Comparison of ENCODE assay signal across 11 cellular contexts in genomic region chr15:35182841-35183479, GRCh38.
DNase-seq lines count a peak whose midpoint lies in the region; ATAC-seq and TF ChIP-seq lines count a peak whose summit lies in the region.
"Had no signal": no experiment of that assay in that cellular context is flagged by ENCODE, and none has a peak within 500 bp of the region (broad histone marks: within the 10 kb centered on the region; RNA-seq: fewer than 3 reads in every experiment).

No MANE protein-coding gene starts in this region.

- H3K27ac Mint-ChIP-seq in H9 = no peak overlapping the region; a peak in 1 of 7 replicates
- H3K27ac Mint-ChIP-seq: activated T-cell treated with anti-CD3 and anti-CD28 coated beads, Interleukin-2, amount 50 U/mL, for 72 hours had no signal

- H3K4ac ChIP-seq in H9 (ENCODE audit: low read depth, low read length) = no peak overlapping the region

- intact Hi-C loops in body of pancreas (cut with DNase I) = no loop called here

- DNase-seq in H9 (peak; percentile 71), iPS DF 19.7 (ENCODE audit: low read depth, low spot score) (peak; percentile 61), NCI-H128 (lab: John Stamatoyannopoulos, UW; ENCODE audit: unreplicated experiment) (no peak), body of pancreas (no peak), tibial nerve (ENCODE audit: low spot score in 2 of 2) (no peak)
- DNase-seq in activated T-cell treated with anti-CD3 and anti-CD28 coated beads, Interleukin-2, amount 50 U/mL, for 1 hour = no peak
- DNase-seq: activated T-cell treated with anti-CD3 and anti-CD28 coated beads, Interleukin-2, amount 50 U/mL, for 72 hours; Karpas-422; uterus had no signal

- no peak overlapping the region for H3K18ac ChIP-seq in H9 (ENCODE audit: insufficient read length, low read depth, low read length)

- H3K4me1 ChIP-seq in H9 (ENCODE audit: insufficient read depth, low read length) (peaks cover 4% of the 10 kb centered on the region; the same call in 1 of the 2 replicates), body of pancreas (no peaks in the 10 kb centered on the region), tibial nerve (no peaks in the 10 kb centered on the region)
- H3K4me1 ChIP-seq: uterus had no signal

- H3K14ac ChIP-seq in H9 (ENCODE audit: insufficient read depth, low read length) = no peak overlapping the region

- TF ChIP-seq POLR2A in body of pancreas (IDR thresholded peaks at IDR 0.05) (no peak), tibial nerve (IDR thresholded peaks at IDR 0.05) (no peak)

- H3K27ac ChIP-seq in H9 (ENCODE audit: insufficient read length, low read depth, low read length) = no peak overlapping the region
- H3K27ac ChIP-seq in body of pancreas = no peak overlapping the region
- H3K27ac ChIP-seq in tibial nerve = no peak overlapping the region
- H3K27ac ChIP-seq: uterus had no signal

- no peak overlapping the region for H2BK5ac ChIP-seq in H9 (ENCODE audit: insufficient read length, low read length)

- peaks cover 33% of the 10 kb centered on the region for H3K27me3 Mint-ChIP-seq in H9 (ENCODE audit: low read depth)

- no peaks in the 10 kb centered on the region for H4K20me1 ChIP-seq in H9 (ENCODE audit: control insufficient read depth, insufficient read depth, insufficient read length)

- ATAC-seq in GM18867 (IDR thresholded peaks at IDR 0.05; ENCODE audit: unreplicated experiment) (peak; percentile 87), HG03571 (IDR thresholded peaks at IDR 0.05; ENCODE audit: unreplicated experiment) (peak; percentile 87), body of pancreas (no peak)

- H3K56ac ChIP-seq in H9 (ENCODE audit: insufficient read length, low read depth, low read length) = no peak overlapping the region

- H3K27me3 ChIP-seq in H9 (ENCODE audit: insufficient read depth, low read length) = no peaks in the 10 kb centered on the region
- H3K27me3 ChIP-seq in body of pancreas = no peaks in the 10 kb centered on the region
- no peaks in the 10 kb centered on the region for H3K27me3 ChIP-seq in tibial nerve
- H3K27me3 ChIP-seq: uterus had no signal

- no peak overlapping the region for H2AFZ ChIP-seq in H9 (ENCODE audit: low read length)

- TF ChIP-seq EP300 in tibial nerve (IDR thresholded peaks at IDR 0.05) = no peak

- no peak overlapping the region for H4K8ac ChIP-seq in H9 (replicated peaks; ENCODE audit: insufficient read length, low read depth, low read length)

- H3K79me2 ChIP-seq in H9 (ENCODE audit: insufficient read depth, low read length) = no peaks in the 10 kb centered on the region

- no peak overlapping the region for H3K23ac ChIP-seq in H9 (ENCODE audit: insufficient read length, low read depth, low read length)

- no peak overlapping the region for H2BK12ac ChIP-seq in H9 (ENCODE audit: insufficient read length, low read depth, low read length)

- H3K79me1 ChIP-seq in H9 (ENCODE audit: insufficient read depth, low read depth, low read length, poor library complexity, severe bottlenecking) = no peaks in the 10 kb centered on the region

- H3K36me3 Mint-ChIP-seq in H9 (ENCODE audit: insufficient read depth in 1 of 3, low read depth in 3 of 3) = peaks cover 0 to 7% (median 0%) of the 10 kb centered on the region in 3 experiments; a peak in 2 of 7 replicates

- H3K4me3 Mint-ChIP-seq in H9 = no peak overlapping the region; a peak in 1 of 5 replicates
- H3K4me3 Mint-ChIP-seq: activated T-cell treated with anti-CD3 and anti-CD28 coated beads, Interleukin-2, amount 50 U/mL, for 72 hours had no signal

- no peaks in the 10 kb centered on the region for H3K23me2 ChIP-seq in H9 (ENCODE audit: insufficient read length, low read depth, low read length, poor library complexity, severe bottlenecking)

- WGBS in H9 (ENCODE audit: extremely low coverage, insufficient read length, low lambda C conversion rate) = no CpG with 5 or more reads among the region's 2 CpGs
- WGBS in body of pancreas, 2 donors = 25 to 38% methylated on average over 2 of the region's 2 CpGs
- WGBS in tibial nerve, 2 donors = 15 to 30% methylated on average over 2 of the region's 2 CpGs

- H2AK5ac ChIP-seq in H9 (ENCODE audit: insufficient read length, low read length) = no peak overlapping the region

- no peak overlapping the region for H3T11ph ChIP-seq in H9 (ENCODE audit: low read length)

- H3K4me3 ChIP-seq in body of pancreas = no peak overlapping the region
- no peak overlapping the region for H3K4me3 ChIP-seq in tibial nerve
- H3K4me3 ChIP-seq: uterus had no signal

- no peak overlapping the region for H2BK20ac ChIP-seq in H9 (ENCODE audit: low read depth, low read length, poor library complexity, severe bottlenecking)

- H2BK120ac ChIP-seq in H9 (ENCODE audit: low read depth, low read length, poor library complexity, severe bottlenecking) = no peak overlapping the region

- H3K4me1 Mint-ChIP-seq in H9 = peaks cover 45 to 46% of the 10 kb centered on the region in 2 experiments

- no peak overlapping the region for H2BK15ac ChIP-seq in H9 (ENCODE audit: low read depth, low read length)

- peaks cover 0 to under 1% of the 10 kb centered on the region in 2 experiments; a peak in 3 of 5 replicates for H3K9me3 Mint-ChIP-seq in H9
- H3K9me3 Mint-ChIP-seq: activated T-cell treated with anti-CD3 and anti-CD28 coated beads, Interleukin-2, amount 50 U/mL, for 72 hours had no signal

- no peak overlapping the region for H4K5ac ChIP-seq in H9 (ENCODE audit: insufficient read length, low read depth, low read length)

- H3K4me2 ChIP-seq in H9 (ENCODE audit: insufficient read depth, insufficient read length, low read length) = no peak overlapping the region

- TF ChIP-seq CTCF in H9 (conservative IDR thresholded peaks at IDR 0.05) (no peak; the same call in 2 of the 3 replicates), body of pancreas (IDR thresholded peaks at IDR 0.05) (no peak), tibial nerve (IDR thresholded peaks at IDR 0.05) (no peak)

- H3K9ac ChIP-seq in H9 (ENCODE audit: extremely low read depth, insufficient read length, low read length) = no peak overlapping the region

- no peaks in the 10 kb centered on the region for H3K36me3 ChIP-seq in body of pancreas (replicated peaks in 1 of 2; ENCODE audit: insufficient read depth in 1 of 2, low read depth in 2 of 2)
- no peaks in the 10 kb centered on the region for H3K36me3 ChIP-seq in tibial nerve
- H3K36me3 ChIP-seq: uterus had no signal

- H3K9me3 ChIP-seq in H9 (ENCODE audit: control insufficient read depth, low read depth, low read length) (no peaks in the 10 kb centered on the region), body of pancreas (no peaks in the 10 kb centered on the region), tibial nerve (no peaks in the 10 kb centered on the region)
- H3K9me3 ChIP-seq: uterus had no signal

- H4K91ac ChIP-seq in H9 (ENCODE audit: insufficient read length, low read depth, low read length) = no peak overlapping the region

Comparison
In these comparisons a context has a peak if more than half of its experiments do, and no peak if none do; other contexts are left out.
1. DNase-seq: peak in H9 (single experiment) and iPS DF 19.7 (single experiment); none in NCI-H128 (single experiment), body of pancreas (0 of 4), tibial nerve (0 of 2) and activated T-cell treated with anti-CD3 and anti-CD28 coated beads, Interleukin-2, amount 50 U/mL, for 1 hour (single experiment).